ENCODE assay signal across 8 cellular contexts in genomic region chr14:65281991-65282908, GRCh38.
A peak's percentile ranks its signal among the peaks of the same experiment; 100 is the strongest.
DNase-seq lines count a peak whose midpoint lies in the region; ATAC-seq and TF ChIP-seq lines count a peak whose summit lies in the region.

No MANE protein-coding gene starts in this region.

- H3K4me1 Mint-ChIP-seq in T-helper 1 cell treated with Interleukin-12 subunit alpha and Interleukin-12 subunit beta and Interleukin-4 antibody, amounts not matched to agents 30 μg/mL and 1 μg/mL, for 36 hours (ENCODE audit: low read depth) = peaks cover 45% of the 10 kb centered on the region

- TF ChIP-seq CTCF in fibroblast of the aortic adventitia (IDR thresholded peaks at IDR 0.05; ENCODE audit: insufficient read depth, low read length) = no peak
- no peak for TF ChIP-seq CTCF in omental fat pad (IDR thresholded peaks at IDR 0.05)

- no peaks in the 10 kb centered on the region for H3K36me3 Mint-ChIP-seq in T-helper 1 cell treated with Interleukin-12 subunit alpha and Interleukin-12 subunit beta and Interleukin-4 antibody, amounts not matched to agents 30 μg/mL and 1 μg/mL, for 36 hours (ENCODE audit: low read depth)

- peak; percentile 67 for DNase-seq in activated CD8-positive, alpha-beta memory T cell treated with anti-CD3 and anti-CD28 coated beads for 24 hours
- no peak for DNase-seq in activated CD8-positive, alpha-beta memory T cell treated with anti-CD3 and anti-CD28 coated beads, Interleukin-2, amount 50 U/mL, for 4 hours
- DNase-seq in fibroblast of the aortic adventitia (ENCODE audit: low read depth) (peak; percentile 68), omental fat pad (ENCODE audit: low spot score) (no peak), NCI-H2171 treated with DMSO at 0.1 percent for 48 hours (lab: John Stamatoyannopoulos, UW) (no peak), DMS 273 treated with DMSO at 0.1 percent for 48 hours (lab: John Stamatoyannopoulos, UW) (no peak)

- ATAC-seq in omental fat pad (ENCODE audit: low FRiP score) (peak; percentile 69), GM21367 (IDR thresholded peaks at IDR 0.05; ENCODE audit: unreplicated experiment) (no peak)

- H3K27me3 Mint-ChIP-seq in T-helper 1 cell treated with Interleukin-12 subunit alpha and Interleukin-12 subunit beta and Interleukin-4 antibody, amounts not matched to agents 30 μg/mL and 1 μg/mL, for 36 hours (ENCODE audit: low read depth) = no peaks in the 10 kb centered on the region

- no peaks in the 10 kb centered on the region for H3K9me3 Mint-ChIP-seq in T-helper 1 cell treated with Interleukin-12 subunit alpha and Interleukin-12 subunit beta and Interleukin-4 antibody, amounts not matched to agents 30 μg/mL and 1 μg/mL, for 36 hours

- H3K27ac Mint-ChIP-seq in T-helper 1 cell treated with Interleukin-12 subunit alpha and Interleukin-12 subunit beta and Interleukin-4 antibody, amounts not matched to agents 30 μg/mL and 1 μg/mL, for 36 hours = peak overlapping the region; percentile 86

- no peak overlapping the region for H3K4me3 ChIP-seq in fibroblast of the aortic adventitia (ENCODE audit: low read depth, low read length)

- H3K4me3 Mint-ChIP-seq in T-helper 1 cell treated with Interleukin-12 subunit alpha and Interleukin-12 subunit beta and Interleukin-4 antibody, amounts not matched to agents 30 μg/mL and 1 μg/mL, for 36 hours = peak overlapping the region; percentile 56

Comparison
In these comparisons a context has a peak if more than half of its experiments do, and no peak if none do; other contexts are left out.
1. DNase-seq: peak in activated CD8-positive, alpha-beta memory T cell treated with anti-CD3 and anti-CD28 coated beads for 24 hours (single experiment) and fibroblast of the aortic adventitia (single experiment); none in activated CD8-positive, alpha-beta memory T cell treated with anti-CD3 and anti-CD28 coated beads, Interleukin-2, amount 50 U/mL, for 4 hours (single experiment), omental fat pad (single experiment), NCI-H2171 treated with DMSO at 0.1 percent for 48 hours (single experiment) and DMS 273 treated with DMSO at 0.1 percent for 48 hours (single experiment).